8 cellular contexts compared by ENCODE assay signal in the genomic region with DNA sequence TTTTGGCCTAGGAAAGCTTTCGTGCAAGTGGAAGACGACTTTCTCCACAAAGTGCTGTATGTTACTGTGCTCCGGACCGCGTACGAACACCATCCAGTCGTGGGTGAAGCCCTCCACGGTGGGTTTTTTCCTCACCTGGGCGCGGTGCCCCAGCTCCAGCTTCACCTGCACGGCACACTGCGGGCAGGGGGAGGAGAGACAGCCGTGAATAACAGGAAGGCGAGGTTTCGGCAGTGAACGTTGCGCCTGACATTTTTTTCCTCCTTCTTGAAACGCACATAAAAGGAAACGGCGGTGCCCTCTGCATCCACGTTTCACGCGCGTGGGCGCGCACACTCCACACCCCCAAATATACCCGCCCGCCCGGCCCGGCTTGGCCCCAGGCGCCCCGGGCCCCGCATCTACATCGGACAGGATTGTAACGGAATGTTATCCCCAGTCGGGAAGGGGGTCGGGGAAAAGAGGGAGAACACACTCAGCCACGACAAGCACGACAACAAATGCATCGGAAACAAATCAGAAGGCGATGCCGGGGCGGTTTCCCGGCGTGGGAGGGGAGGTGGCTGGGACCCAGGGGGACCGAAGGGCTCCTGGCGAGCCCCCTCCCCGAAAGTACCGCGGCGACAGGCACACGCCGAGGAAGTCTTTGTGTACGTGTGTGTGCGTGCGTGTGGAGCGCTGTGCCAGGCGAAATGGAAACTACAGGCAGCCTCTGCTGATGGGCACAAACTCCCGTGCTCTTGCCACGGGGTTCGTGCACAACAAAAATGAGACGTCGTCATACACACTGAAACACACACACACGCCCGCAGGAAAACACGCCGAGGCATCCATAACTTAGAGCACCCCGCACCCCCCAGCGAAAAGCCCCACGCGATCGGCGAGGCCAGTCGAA. TPM values are rescaled to one million over a fixed set of nuclear protein-coding genes. Genes with fewer than 3 reads are reported as not detected.
DNase-seq lines count a peak whose midpoint lies in the region; ATAC-seq and TF ChIP-seq lines count a peak whose summit lies in the region.

No MANE protein-coding gene starts in this region.

- CTCF ChIA-PET in activated CD8-positive, alpha-beta memory T cell treated with anti-CD3 and anti-CD28 coated beads, Interleukin-2, amount 10 ng/mL, durations not matched to agents 7 days and 5 days (lab: Charles Lee): interaction anchor here (0.8 to 1.0 kb wide), 3 partner anchors 13 to 68 kb away, joined by 3 read pairs; no protein-coding TSS in a partner anchor

- 0 to 2% methylated on average over 16 to 74 of the region's 74 CpGs for WGBS in endodermal cell (ENCODE audit: insufficient coverage in 1 of 2, insufficient read length in 1 of 2), 2 experiments

- no peak for ATAC-seq in activated CD8-positive, alpha-beta memory T cell treated with anti-CD3 and anti-CD28 coated beads, Interleukin-2, amount 10 ng/mL, durations not matched to agents 7 days and 5 days
- no peak for ATAC-seq in GM18873 (IDR thresholded peaks at IDR 0.05; ENCODE audit: low FRiP score, unreplicated experiment)

- H3K9ac ChIP-seq in endodermal cell (ENCODE audit: extremely low read depth, low read length, poor library complexity, severe bottlenecking): peak overlapping the region; percentile 23

- no peak overlapping the region for H3K27ac ChIP-seq in endodermal cell (ENCODE audit: low read depth, low read length)

- intact Hi-C loops in CD14-positive monocyte (cut with micrococcal nuclease): loop anchor here in 1 of 2 donors (5.0 to 10.0 kb wide), 3 partner anchors 66 to 494 kb away; no protein-coding TSS in a partner anchor

- H3K27ac Mint-ChIP-seq in CD14-positive monocyte (peak overlapping the region in 3 of 7 donors; percentile 34 to 81 (median 36)), endodermal cell (no peak overlapping the region)
- H3K27ac Mint-ChIP-seq in activated CD8-positive, alpha-beta memory T cell treated with anti-CD3 and anti-CD28 coated beads, Interleukin-2, amount 10 ng/mL, durations not matched to agents 7 days and 5 days: peak overlapping the region; percentile 94

- H3K27me3 Mint-ChIP-seq in CD14-positive monocyte (ENCODE audit: low read depth in 3 of 3) (peaks cover 24 to 38% (median 32%) of the 10 kb centered on the region in 3 donors), endodermal cell (ENCODE audit: insufficient read depth) (peaks cover 67% of the 10 kb centered on the region)
- no peaks in the 10 kb centered on the region for H3K27me3 Mint-ChIP-seq in activated CD8-positive, alpha-beta memory T cell treated with anti-CD3 and anti-CD28 coated beads, Interleukin-2, amount 10 ng/mL, durations not matched to agents 7 days and 5 days

- peak overlapping the region; percentile 99 to 100 for H3K4me3 Mint-ChIP-seq in CD14-positive monocyte
- H3K4me3 Mint-ChIP-seq in activated CD8-positive, alpha-beta memory T cell treated with anti-CD3 and anti-CD28 coated beads, Interleukin-2, amount 10 ng/mL, durations not matched to agents 7 days and 5 days: peak overlapping the region; percentile 100
- H3K4me3 Mint-ChIP-seq in endodermal cell: peak overlapping the region; percentile 75

- H3K36me3 Mint-ChIP-seq in CD14-positive monocyte: peaks cover 2 to 4% of the 10 kb centered on the region in 2 donors
- peaks cover 33% of the 10 kb centered on the region for H3K36me3 Mint-ChIP-seq in activated CD8-positive, alpha-beta memory T cell treated with anti-CD3 and anti-CD28 coated beads, Interleukin-2, amount 10 ng/mL, durations not matched to agents 7 days and 5 days
- no peaks in the 10 kb centered on the region for H3K36me3 Mint-ChIP-seq in endodermal cell (ENCODE audit: low read depth)

- peaks cover 7% of the 10 kb centered on the region for H3K4me1 ChIP-seq in endodermal cell (ENCODE audit: control insufficient read depth, insufficient read depth, low read length)
- H3K4me1 ChIP-seq in mononuclear cell (ENCODE audit: insufficient read depth, low read length): peaks cover 32% of the 10 kb centered on the region

- H3K4me3 ChIP-seq in endodermal cell (ENCODE audit: low read length) (peak overlapping the region; percentile 89), mononuclear cell (ENCODE audit: low read length) (peak overlapping the region; percentile 73)

- no peaks in the 10 kb centered on the region for H3K9me3 ChIP-seq in endodermal cell (ENCODE audit: control insufficient read depth, low read length)
- no peaks in the 10 kb centered on the region for H3K9me3 ChIP-seq in mononuclear cell (ENCODE audit: low read depth, low read length)

- H3K9me3 Mint-ChIP-seq in CD14-positive monocyte (peaks cover 0 to 5% (median 0%) of the 10 kb centered on the region in 7 donors), endodermal cell (no peaks in the 10 kb centered on the region)
- H3K9me3 Mint-ChIP-seq in activated CD8-positive, alpha-beta memory T cell treated with anti-CD3 and anti-CD28 coated beads, Interleukin-2, amount 10 ng/mL, durations not matched to agents 7 days and 5 days (ENCODE audit: low read depth): no peaks in the 10 kb centered on the region

- no peaks in the 10 kb centered on the region for H3K36me3 ChIP-seq in endodermal cell (ENCODE audit: control insufficient read depth, insufficient read depth, low read length)

- H3K4me1 Mint-ChIP-seq in CD14-positive monocyte: peaks cover 37% of the 10 kb centered on the region
- H3K4me1 Mint-ChIP-seq in activated CD8-positive, alpha-beta memory T cell treated with anti-CD3 and anti-CD28 coated beads, Interleukin-2, amount 10 ng/mL, durations not matched to agents 7 days and 5 days: peaks cover 49% of the 10 kb centered on the region
- peaks cover 28% of the 10 kb centered on the region for H3K4me1 Mint-ChIP-seq in endodermal cell

- TF ChIP-seq CTCF in CD14-positive monocyte (IDR thresholded peaks at IDR 0.05) (no peak), endodermal cell (conservative IDR thresholded peaks at IDR 0.05) (no peak)

- DNase-seq in CD14-positive monocyte (ENCODE audit: low spot score) (no peak), LHCN-M2 (ENCODE audit: low read depth) (peak; percentile 46), endodermal cell (peak; percentile 68), hippocampal formation (lab: John Stamatoyannopoulos, UW) (no peak)
- DNase-seq in activated CD8-positive, alpha-beta memory T cell treated with anti-CD3 and anti-CD28 coated beads, Interleukin-2, amount 10 ng/mL, durations not matched to agents 7 days and 5 days: peak; percentile 57
- DNase-seq in stimulated activated CD8-positive, alpha-beta memory T cell treated with anti-CD3 and anti-CD28 coated beads, Interleukin-7, amount 100 ng/mL, for 1 hour (ENCODE audit: low read depth in 2 of 2): peak; percentile 24 to 32

- peaks cover 17% of the 10 kb centered on the region for H3K27me3 ChIP-seq in endodermal cell (ENCODE audit: control insufficient read depth, insufficient read depth, low read length, poor library complexity, severe bottlenecking)
- peaks cover 7% of the 10 kb centered on the region for H3K27me3 ChIP-seq in mononuclear cell (ENCODE audit: insufficient read depth, low read length)

RNA-seq across cellular contexts. Expression of a gene that starts 1.4 kb away (rescaled TPM):
- polyA plus RNA-seq in CD14-positive monocyte: 1 to 10 TPM in 1 of 2 donors, under 1 TPM in 1; 0.81 to 2.3 TPM
- total RNA-seq in LHCN-M2 (2014; rRNA removed) (31.3 and 34.0 TPM in 2 replicates), endodermal cell (10 to 100 TPM in 1 of 2 donors, 1 to 10 TPM in 1; 5.5 to 12.2 TPM), mononuclear cell (61.1 TPM)
- polyA plus RNA-seq in LHCN-M2 (2012): 7.9 TPM
- 10 to 100 TPM; 55.9 to 56.4 TPM for total RNA-seq in activated CD8-positive, alpha-beta memory T cell treated with anti-CD3 and anti-CD28 coated beads, Interleukin-2, amount 10 ng/mL, durations not matched to agents 7 days and 5 days
- 53.5 TPM for polyA plus RNA-seq in endodermal cell (2013, experiment 1 of 2)
- 49.5 TPM for polyA plus RNA-seq in endodermal cell (2013, experiment 2 of 2)

Comparison
In these comparisons a context has a peak if more than half of its experiments do, and no peak if none do; other contexts are left out.
1. DNase-seq: peak in LHCN-M2 (single experiment), activated CD8-positive, alpha-beta memory T cell treated with anti-CD3 and anti-CD28 coated beads, Interleukin-2, amount 10 ng/mL, durations not matched to agents 7 days and 5 days (single experiment), endodermal cell (single experiment) and stimulated activated CD8-positive, alpha-beta memory T cell treated with anti-CD3 and anti-CD28 coated beads, Interleukin-7, amount 100 ng/mL, for 1 hour (2 of 2); none in CD14-positive monocyte (single experiment) and hippocampal formation (0 of 2).
2. Peak in every context shown above with its lines, with median percentiles within 50 percentile points of each other: H3K4me3 Mint-ChIP-seq.